14 cellular contexts compared by ENCODE assay signal in the genomic region with DNA sequence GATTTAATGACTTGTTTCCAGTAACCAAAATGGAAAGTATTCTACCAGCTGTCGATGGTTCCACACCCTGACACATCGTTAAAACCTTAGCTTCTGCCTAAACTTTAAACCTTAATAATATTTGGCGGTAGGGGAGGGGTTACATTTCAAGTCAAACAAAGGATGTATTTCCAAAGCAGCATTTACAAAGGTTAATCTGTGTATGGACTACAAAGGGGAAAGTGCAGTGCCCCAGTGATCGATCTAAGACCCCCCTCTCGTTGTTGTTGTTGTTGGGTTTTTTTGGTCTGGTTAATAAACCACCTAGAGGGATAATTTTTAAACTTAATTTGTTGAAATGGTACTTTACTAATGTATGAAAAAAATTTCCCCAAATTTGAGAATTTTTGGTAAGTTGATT. TPM values are rescaled to one million over a fixed set of nuclear protein-coding genes. Genes with fewer than 3 reads are reported as not detected.
DNase-seq lines count a peak whose midpoint lies in the region; ATAC-seq, FAIRE-seq and TF ChIP-seq lines count a peak whose summit lies in the region.
"Had no signal": no experiment of that assay in that cellular context is flagged by ENCODE, and none has a peak within 500 bp of the region (broad histone marks: within the 10 kb centered on the region; RNA-seq: fewer than 3 reads in every experiment).

No MANE protein-coding gene starts in this region.

- peak overlapping the region; percentile 66 for H3K4me3 Mint-ChIP-seq in neural crest cell

- no peak overlapping the region for H3K4me3 ChIP-seq in right atrium auricular region
- no peak overlapping the region for H3K4me3 ChIP-seq in right cardiac atrium (ENCODE audit: low read length)
- H3K4me3 ChIP-seq in endothelial cell of umbilical vein (replicated peaks in 1 of 3; ENCODE audit: insufficient read depth in 1 of 3, low read depth in 1 of 3, low read length in 3 of 3), result no peak overlapping the region
- peak overlapping the region in 1 of 2 donors; percentile 89 for H3K4me3 ChIP-seq in vagina
- no peak overlapping the region for H3K4me3 ChIP-seq in psoas muscle
- H3K4me3 ChIP-seq: K562 had no signal

- H3K4me1 ChIP-seq in right atrium auricular region, result peaks cover 0 to 16% of the 10 kb centered on the region in 2 donors
- no peaks in the 10 kb centered on the region for H3K4me1 ChIP-seq in right cardiac atrium (ENCODE audit: control insufficient read depth, insufficient read depth, low read length)
- H3K4me1 ChIP-seq in endothelial cell of umbilical vein (ENCODE audit: control insufficient read depth, extremely low read depth, insufficient read depth, low read length), result peaks cover 12% of the 10 kb centered on the region
- H3K4me1 ChIP-seq in vagina, result peaks cover 20% of the 10 kb centered on the region
- H3K4me1 ChIP-seq in psoas muscle, result no peaks in the 10 kb centered on the region

- H3K9ac ChIP-seq in endothelial cell of umbilical vein (replicated peaks; ENCODE audit: extremely low read depth, insufficient read depth, low read length), result peak overlapping the region; percentile 79

- 73% methylated on average over 5 of the region's 5 CpGs for WGBS in right cardiac atrium
- 75 to 81% (median 79%) methylated on average over 5 of the region's 5 CpGs for WGBS in psoas muscle, 3 donors

- dilution Hi-C loops in endothelial cell of umbilical vein (cut with MboI; ENCODE audit: extremely low pct_ligation_motif_present, low sequenced_read_pairs), result no loop called here

- H3K27me3 ChIP-seq in right atrium auricular region (no peaks in the 10 kb centered on the region), right cardiac atrium (ENCODE audit: control insufficient read depth, insufficient read depth) (no peaks in the 10 kb centered on the region), endothelial cell of umbilical vein (ENCODE audit: control insufficient read depth in 2 of 2, insufficient read depth in 2 of 2, low read length in 2 of 2) (no peaks in the 10 kb centered on the region), vagina (no peaks in the 10 kb centered on the region), psoas muscle (ENCODE audit: insufficient read depth in 3 of 3, low read length in 2 of 3) (peaks cover 0 to 3% (median 0%) of the 10 kb centered on the region in 3 donors)

- ATAC-seq in right cardiac atrium, result no peak
- no peak for ATAC-seq in psoas muscle
- ATAC-seq in omental fat pad (ENCODE audit: low FRiP score), result no peak

- intact Hi-C loops in right cardiac atrium (cut with DNase I), result no loop called here
- intact Hi-C loops in endothelial cell of umbilical vein (cut with micrococcal nuclease), result loop anchor here (2.0 kb wide), 2 partner anchors 52 to 88 kb away; no protein-coding TSS in a partner anchor
- intact Hi-C loops in vagina (cut with DNase I), result no loop called here
- intact Hi-C loops in psoas muscle (cut with DNase I), result no loop called here

- H3K9me3 ChIP-seq in right atrium auricular region (no peaks in the 10 kb centered on the region), right cardiac atrium (ENCODE audit: control insufficient read depth, low read length) (no peaks in the 10 kb centered on the region), endothelial cell of umbilical vein (replicated peaks; ENCODE audit: control insufficient read depth, insufficient read depth, low read length) (no peaks in the 10 kb centered on the region), vagina (no peaks in the 10 kb centered on the region), psoas muscle (no peaks in the 10 kb centered on the region)

- peaks cover 2% of the 10 kb centered on the region for H3K36me3 Mint-ChIP-seq in neural crest cell (ENCODE audit: low read depth)
- H3K36me3 Mint-ChIP-seq: activated naive CD4-positive, alpha-beta T cell treated with anti-CD3 and anti-CD28 coated beads, Interleukin-2, amount 50 U/mL, for 24 hours had no signal

- peaks cover 8% of the 10 kb centered on the region for H3K4me1 Mint-ChIP-seq in neural crest cell

- TF ChIP-seq CTCF in right atrium auricular region (IDR thresholded peaks at IDR 0.05) (no peak), endothelial cell of umbilical vein (IDR thresholded peaks at IDR 0.05; ENCODE audit: extremely low read depth in 1 of 2, insufficient read depth in 1 of 2, low read depth in 1 of 2, low read length in 2 of 2) (no peak), neural crest cell (conservative IDR thresholded peaks at IDR 0.05) (no peak), vagina (IDR thresholded peaks at IDR 0.05) (no peak), psoas muscle (IDR thresholded peaks at IDR 0.05) (no peak), omental fat pad (IDR thresholded peaks at IDR 0.05) (no peak)

- H3K4me2 ChIP-seq in endothelial cell of umbilical vein (ENCODE audit: insufficient read depth, low read length), result peak overlapping the region; percentile 89

- POLR2A ChIA-PET in endothelial cell of umbilical vein (lab: Charles Lee), result interaction anchor here (1.6 kb wide), 1 partner anchor 56 kb away, joined by 6 read pairs; a partner anchor contains a TSS

- no peaks in the 10 kb centered on the region for H3K79me2 ChIP-seq in endothelial cell of umbilical vein (ENCODE audit: control insufficient read depth, insufficient read depth, low read length)

- CTCF ChIA-PET in endothelial cell of umbilical vein (lab: Charles Lee), result interaction anchor here (1.0 to 5.0 kb wide), 5 partner anchors 17 to 217 kb away, joined by 3 to 70 read pairs (median 12); a partner anchor contains a TSS

- H3K27ac Mint-ChIP-seq in neural crest cell (ENCODE audit: unreplicated experiment), result no peak overlapping the region
- H3K27ac Mint-ChIP-seq: activated naive CD4-positive, alpha-beta T cell treated with anti-CD3 and anti-CD28 coated beads, Interleukin-2, amount 50 U/mL, for 24 hours had no signal

- no peak for FAIRE-seq in endothelial cell of umbilical vein (lab: Jason Lieb, UNC)
- FAIRE-seq: colon, K562 had no signal

- no peaks in the 10 kb centered on the region for H3K9me1 ChIP-seq in endothelial cell of umbilical vein (replicated peaks; ENCODE audit: control insufficient read depth, extremely low read depth, insufficient read depth, low read length)

- TF ChIP-seq POLR2A in endothelial cell of umbilical vein (IDR thresholded peaks at IDR 0.05; ENCODE audit: low read depth, low read length) (no peak), vagina (IDR thresholded peaks at IDR 0.05) (no peak)

- DNase-seq in right atrium auricular region (ENCODE audit: low spot score) (no peak), right cardiac atrium (no peak), endothelial cell of umbilical vein (ENCODE audit: low read depth, low spot score) (no peak), neural crest cell (ENCODE audit: low read depth, low spot score) (no peak), DMS53 treated with DMSO at 0.1 percent for 48 hours (lab: John Stamatoyannopoulos, UW; ENCODE audit: unreplicated experiment) (no peak), vagina (ENCODE audit: extremely low spot score in 2 of 2) (no peak), psoas muscle (no peak), omental fat pad (ENCODE audit: low spot score) (no peak)
- DNase-seq: NCI-H146, NCI-H82, SIG-M5 had no signal

- no peak overlapping the region for H2AFZ ChIP-seq in endothelial cell of umbilical vein (ENCODE audit: low read depth, low read length)

- H3K27ac ChIP-seq in right atrium auricular region (peak overlapping the region; percentile 84 to 93), right cardiac atrium (ENCODE audit: low read length) (no peak overlapping the region), endothelial cell of umbilical vein (ENCODE audit: insufficient read depth, low read depth, low read length) (peak overlapping the region; percentile 75), vagina (no peak overlapping the region), psoas muscle (no peak overlapping the region)

- BruUV-seq in endothelial cell of umbilical vein (replicated peaks; lab: Mats Ljungman, UMichigan), result no TSS peak

- H3K9me3 Mint-ChIP-seq in neural crest cell, result no peaks in the 10 kb centered on the region

- no peaks in the 10 kb centered on the region for H3K36me3 ChIP-seq in right atrium auricular region
- no peaks in the 10 kb centered on the region for H3K36me3 ChIP-seq in endothelial cell of umbilical vein (ENCODE audit: control insufficient read depth in 2 of 2, extremely low read depth in 1 of 2, insufficient read depth in 2 of 2, low read length in 2 of 2)
- H3K36me3 ChIP-seq in vagina, result no peaks in the 10 kb centered on the region
- H3K36me3 ChIP-seq in psoas muscle (ENCODE audit: insufficient read depth in 1 of 2, low read depth in 1 of 2), result no peaks in the 10 kb centered on the region

- peaks cover 30% of the 10 kb centered on the region for H3K27me3 Mint-ChIP-seq in neural crest cell (ENCODE audit: low read depth)

- H4K20me1 ChIP-seq in endothelial cell of umbilical vein (replicated peaks; ENCODE audit: control insufficient read depth, extremely low read depth, insufficient read depth, low read length), result no peaks in the 10 kb centered on the region

RNA-seq across cellular contexts. Expression of a gene that starts 1.1 kb away (rescaled TPM):
- total RNA-seq in right atrium auricular region (10 to 100 TPM; 22.2 to 26.7 TPM), right cardiac atrium (10 to 100 TPM; 29.9 to 46.3 (median 42.5) TPM), endothelial cell of umbilical vein (4.2 and 4.6 TPM in 2 replicates), neural crest cell (1.1 and 1.6 TPM in 2 replicates), vagina (32.2 TPM), psoas muscle (1 to 10 TPM; 1.4 to 3.7 (median 1.6) TPM), omental fat pad (10 to 100 TPM; 10.9 to 84.7 (median 37.5) TPM)
- polyA plus RNA-seq in right cardiac atrium (16.7 TPM), endothelial cell of umbilical vein (3.0 and 4.2 TPM in 2 replicates), psoas muscle (under 1 TPM; 0.32 to 0.55 (median 0.33) TPM)
- 2.1 and 2.7 TPM in 2 replicates for polyA plus RNA-seq in endothelial cell of umbilical vein (2011; cell fraction: cytosol; rRNA removed)
- 10.8 and 11.0 TPM in 2 replicates for polyA plus RNA-seq in endothelial cell of umbilical vein (2011; cell fraction: nucleus; rRNA removed)
- polyA plus RNA-seq in endothelial cell of umbilical vein (2012), result 1.3 and 2.6 TPM in 2 replicates
- polyA minus RNA-seq in endothelial cell of umbilical vein, result 7.7 and 8.7 TPM in 2 replicates
- polyA minus RNA-seq in endothelial cell of umbilical vein (2011; cell fraction: cytosol; rRNA and poly(A)+ RNA removed), result not detected
- polyA minus RNA-seq in endothelial cell of umbilical vein (2011; cell fraction: nucleus; rRNA and poly(A)+ RNA removed), result 10.9 and 12.7 TPM in 2 replicates

RNA-seq across cellular contexts. Expression of a gene that starts 34.5 kb away (rescaled TPM):
- 1 to 10 TPM; 1.2 to 3.7 TPM for total RNA-seq in right atrium auricular region
- 1 to 10 TPM; 3.5 to 7.4 (median 4.5) TPM for total RNA-seq in right cardiac atrium
- polyA plus RNA-seq in right cardiac atrium, result 2.3 TPM
- 2.9 and 4.4 TPM in 2 replicates for total RNA-seq in endothelial cell of umbilical vein
- polyA plus RNA-seq in endothelial cell of umbilical vein, result 0.51 and 0.81 TPM in 2 replicates
- 0.35 and 0.51 TPM in 2 replicates for polyA plus RNA-seq in endothelial cell of umbilical vein (2011; cell fraction: cytosol; rRNA removed)
- polyA plus RNA-seq in endothelial cell of umbilical vein (2011; cell fraction: nucleus; rRNA removed), result 8.3 TPM in 2 replicates
- 1.1 and 2.1 TPM in 2 replicates for polyA plus RNA-seq in endothelial cell of umbilical vein (2012)
- 1.5 and 5.4 TPM in 2 replicates for polyA minus RNA-seq in endothelial cell of umbilical vein
- 0.82 TPM for polyA minus RNA-seq in endothelial cell of umbilical vein (2011; cell fraction: cytosol; rRNA and poly(A)+ RNA removed)
- 8.6 and 10.3 TPM in 2 replicates for polyA minus RNA-seq in endothelial cell of umbilical vein (2011; cell fraction: nucleus; rRNA and poly(A)+ RNA removed)
- total RNA-seq in neural crest cell, result 2.5 TPM in 2 replicates
- 2.7 TPM for total RNA-seq in vagina
- 1 to 10 TPM; 1.5 to 4.9 (median 2.2) TPM for total RNA-seq in psoas muscle
- polyA plus RNA-seq in psoas muscle, result 1 to 10 TPM in 2 of 3 donors, under 1 TPM in 1; 0.55 to 1.7 (median 1.2) TPM
- 10 to 100 TPM; 11.3 to 41.1 (median 20.4) TPM for total RNA-seq in omental fat pad

RNA-seq across cellular contexts. Expression of a gene that starts 56.2 kb away (rescaled TPM):
- total RNA-seq in right atrium auricular region (1 to 10 TPM; 1.8 to 8.7 TPM), right cardiac atrium (1 to 10 TPM; 1.5 to 7.8 (median 3.1) TPM), endothelial cell of umbilical vein (39.1 and 42.7 TPM in 2 replicates), neural crest cell (2.4 and 3.3 TPM in 2 replicates), vagina (24.3 TPM), psoas muscle (1 to 10 TPM in 3 of 4 donors, under 1 TPM in 1; 0.59 to 4.8 (median 1.8) TPM), omental fat pad (100 to 1,000 TPM in 1 of 4 donors, 10 to 100 TPM in 2, 1 to 10 TPM in 1; 8.2 to 106 (median 40.9) TPM)
- polyA plus RNA-seq in right cardiac atrium (1.9 TPM), endothelial cell of umbilical vein (23.6 and 35.0 TPM in 2 replicates), psoas muscle (1 to 10 TPM; 1.4 to 6.6 (median 1.5) TPM)
- polyA plus RNA-seq in endothelial cell of umbilical vein (2011; cell fraction: cytosol; rRNA removed), result 43.5 and 51.3 TPM in 2 replicates
- 31.3 and 39.7 TPM in 2 replicates for polyA plus RNA-seq in endothelial cell of umbilical vein (2011; cell fraction: nucleus; rRNA removed)
- polyA plus RNA-seq in endothelial cell of umbilical vein (2012), result 26.5 and 66.4 TPM in 2 replicates
- 14.3 and 18.1 TPM in 2 replicates for polyA minus RNA-seq in endothelial cell of umbilical vein
- not detected for polyA minus RNA-seq in endothelial cell of umbilical vein (2011; cell fraction: cytosol; rRNA and poly(A)+ RNA removed)
- polyA minus RNA-seq in endothelial cell of umbilical vein (2011; cell fraction: nucleus; rRNA and poly(A)+ RNA removed), result 12.5 and 22.5 TPM in 2 replicates

Comparison
In these comparisons a context has a peak if more than half of its experiments do, and no peak if none do; other contexts are left out.
1. H3K27ac ChIP-seq: peak in right atrium auricular region (2 of 2) and endothelial cell of umbilical vein (single experiment); none in right cardiac atrium (single experiment), vagina (single experiment) and psoas muscle (single experiment).